15 cellular contexts compared by ENCODE assay signal in the genomic region with DNA sequence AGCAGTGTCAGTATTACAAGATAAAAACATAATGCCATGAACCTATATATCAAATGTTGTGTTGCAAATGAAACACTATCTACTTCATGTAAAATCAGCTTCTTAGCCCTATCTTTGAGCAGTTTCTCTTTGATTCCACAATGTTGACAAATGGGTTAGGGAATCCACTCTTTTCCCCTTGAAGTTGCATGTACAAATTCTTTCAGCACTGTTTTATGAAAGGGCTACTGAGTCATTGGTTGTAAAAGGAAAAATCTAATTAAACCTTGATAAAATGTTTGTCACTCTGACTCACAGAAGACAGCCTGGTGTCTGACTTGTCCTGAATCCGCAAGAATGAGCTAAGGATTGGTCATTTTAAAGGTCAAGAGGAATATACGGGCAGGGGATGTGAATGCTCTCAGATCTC.
DNase-seq lines count a peak whose midpoint lies in the region; ATAC-seq and TF ChIP-seq lines count a peak whose summit lies in the region.
"Had no signal": no experiment of that assay in that cellular context is flagged by ENCODE, and none has a peak within 500 bp of the region (broad histone marks: within the 10 kb centered on the region; RNA-seq: fewer than 3 reads in every experiment).

No MANE protein-coding gene starts in this region.

- H3K4me1 ChIP-seq in GM23338 (ENCODE audit: insufficient read depth) (peaks cover 25% of the 10 kb centered on the region), tibial artery (peaks cover 0 to 12% (median 0%) of the 10 kb centered on the region in 4 donors)
- H3K4me1 ChIP-seq: right atrium auricular region had no signal

- H3K27me3 Mint-ChIP-seq in GM23338 (ENCODE audit: insufficient read depth, low read depth, poor library complexity), result no peaks in the 10 kb centered on the region
- H3K27me3 Mint-ChIP-seq in type B pancreatic cell, result no peaks in the 10 kb centered on the region
- H3K27me3 Mint-ChIP-seq: CD4-positive, alpha-beta memory T cell had no signal

- H3K4me3 ChIP-seq in GM23338 (no peak overlapping the region), fibroblast of pulmonary artery (replicated peaks; ENCODE audit: low read depth, low read length) (no peak overlapping the region), lower leg skin (ENCODE audit: low read depth, poor library complexity, severe bottlenecking) (no peak overlapping the region), tibial artery (no peak overlapping the region)
- H3K4me3 ChIP-seq: right atrium auricular region had no signal

- CTCF ChIA-PET in RWPE1 (lab: Yijun Ruan, JAX) (no interaction called here), HEK293T (lab: Yijun Ruan, JAX) (no interaction called here)

- POLR2A ChIA-PET in RWPE1 (lab: Yijun Ruan, JAX; ENCODE audit: low non-redundant PET) (no interaction called here), HEK293T (lab: Yijun Ruan, JAX) (no interaction called here)

- no peak overlapping the region for H3K4me3 Mint-ChIP-seq in GM23338
- no peak overlapping the region for H3K4me3 Mint-ChIP-seq in type B pancreatic cell
- H3K4me3 Mint-ChIP-seq: CD4-positive, alpha-beta memory T cell had no signal

- H3K9me2 ChIP-seq in GM23338 (ENCODE audit: insufficient read depth), result no peaks in the 10 kb centered on the region

- no peaks in the 10 kb centered on the region for H3K79me2 ChIP-seq in GM23338 (replicated peaks; ENCODE audit: insufficient read depth)

- TF ChIP-seq POLR2A in lower leg skin (IDR thresholded peaks at IDR 0.05), result no peak

- ATAC-seq in GM23338, result no peak
- ATAC-seq: activated CD4-positive, CD25-positive, alpha-beta regulatory T cell treated with anti-CD3 and anti-CD28 coated beads, Interleukin-2, amount 50 U/mL, for 24 hours had no signal

- no peaks in the 10 kb centered on the region for H3K36me3 ChIP-seq in GM23338 (ENCODE audit: insufficient read depth)
- no peaks in the 10 kb centered on the region for H3K36me3 ChIP-seq in tibial artery
- H3K36me3 ChIP-seq: right atrium auricular region had no signal

- H4K20me1 ChIP-seq in GM23338 (replicated peaks; ENCODE audit: insufficient read depth), result no peaks in the 10 kb centered on the region

- H3K9me3 ChIP-seq in tibial artery, result peaks cover 0 to 9% (median 3%) of the 10 kb centered on the region in 3 donors

- peak overlapping the region; percentile 6; the same call in 1 of the 2 replicates for H3K4me2 ChIP-seq in GM23338

- WGBS in lower leg skin, 2 donors, result 80 to 81% methylated on average over 2 of the region's 2 CpGs

- H3K4me1 Mint-ChIP-seq in GM23338 (peaks cover 27% of the 10 kb centered on the region), type B pancreatic cell (ENCODE audit: unreplicated experiment) (no peaks in the 10 kb centered on the region)
- H3K4me1 Mint-ChIP-seq: CD4-positive, alpha-beta memory T cell had no signal

- H2AFZ ChIP-seq in GM23338, result no peak overlapping the region

- no peak overlapping the region for H3K27ac ChIP-seq in GM23338 (ENCODE audit: low read depth)
- H3K27ac ChIP-seq in RWPE1, result no peak overlapping the region
- H3K27ac ChIP-seq in tibial artery, result no peak overlapping the region
- H3K27ac ChIP-seq: HL-60, right atrium auricular region had no signal

- H3K27ac Mint-ChIP-seq in GM23338, result peak overlapping the region; percentile 56; the same call in 1 of the 2 replicates
- no peak overlapping the region for H3K27ac Mint-ChIP-seq in type B pancreatic cell
- H3K27ac Mint-ChIP-seq: CD4-positive, alpha-beta memory T cell had no signal

- DNase-seq in GM23338 (ENCODE audit: low spot score), result no peak
- peak; percentile 52 for DNase-seq in RWPE1 (ENCODE audit: low spot score)
- peak; percentile 39 for DNase-seq in fibroblast of pulmonary artery (ENCODE audit: low read depth)
- peak; percentile 8 for DNase-seq in retina
- DNase-seq in lower leg skin (ENCODE audit: low spot score in 2 of 2), result no peak
- DNase-seq in tibial artery, result no peak
- DNase-seq in HEK293T (ENCODE audit: extremely low spot score), result no peak
- DNase-seq in type B pancreatic cell (ENCODE audit: extremely low spot score, unreplicated experiment), result no peak
- DNase-seq: activated T-cell treated with anti-CD3 and anti-CD28 coated beads, Interleukin-2, amount 50 U/mL, for 1 hour; aorta; CD4-positive, alpha-beta memory T cell; NCI-H1417 treated with DMSO at 0.1 percent for 48 hours had no signal

- TF ChIP-seq CTCF in GM23338 (conservative IDR thresholded peaks at IDR 0.05; ENCODE audit: low read depth in 2 of 2) (no peak), RWPE1 (conservative IDR thresholded peaks at IDR 0.05; ENCODE audit: low read depth) (no peak), fibroblast of pulmonary artery (IDR thresholded peaks at IDR 0.05; ENCODE audit: low read length, missing control alignments) (no peak), lower leg skin (IDR thresholded peaks at IDR 0.05) (no peak), tibial artery (IDR thresholded peaks at IDR 0.05) (no peak), type B pancreatic cell (conservative IDR thresholded peaks at IDR 0.05) (no peak)

- H3K36me3 Mint-ChIP-seq in GM23338 (ENCODE audit: low read depth) (peaks cover 6% of the 10 kb centered on the region; the same call in 2 of the 3 replicates), type B pancreatic cell (peaks cover 3% of the 10 kb centered on the region)
- H3K36me3 Mint-ChIP-seq: CD4-positive, alpha-beta memory T cell had no signal

- H3F3A ChIP-seq in GM23338 (replicated peaks; ENCODE audit: low read depth), result no peaks in the 10 kb centered on the region

- H3K9me3 Mint-ChIP-seq in GM23338, result peaks cover 13% of the 10 kb centered on the region
- no peaks in the 10 kb centered on the region for H3K9me3 Mint-ChIP-seq in type B pancreatic cell

- no peaks in the 10 kb centered on the region for H3K27me3 ChIP-seq in GM23338 (ENCODE audit: insufficient read depth)
- H3K27me3 ChIP-seq in tibial artery, result no peaks in the 10 kb centered on the region
- H3K27me3 ChIP-seq: right atrium auricular region had no signal

- intact Hi-C loops in lower leg skin (cut with DNase I; ENCODE audit: low total_unique reads) (no loop called here), tibial artery (cut with DNase I; ENCODE audit: low total_unique reads) (no loop called here)

TF ChIP-seq in GM23338, 12 proteins besides CTCF, POLR2A, EP300 and RAD21 (continues in another document):
- TF ChIP-seq, protein P1, sequence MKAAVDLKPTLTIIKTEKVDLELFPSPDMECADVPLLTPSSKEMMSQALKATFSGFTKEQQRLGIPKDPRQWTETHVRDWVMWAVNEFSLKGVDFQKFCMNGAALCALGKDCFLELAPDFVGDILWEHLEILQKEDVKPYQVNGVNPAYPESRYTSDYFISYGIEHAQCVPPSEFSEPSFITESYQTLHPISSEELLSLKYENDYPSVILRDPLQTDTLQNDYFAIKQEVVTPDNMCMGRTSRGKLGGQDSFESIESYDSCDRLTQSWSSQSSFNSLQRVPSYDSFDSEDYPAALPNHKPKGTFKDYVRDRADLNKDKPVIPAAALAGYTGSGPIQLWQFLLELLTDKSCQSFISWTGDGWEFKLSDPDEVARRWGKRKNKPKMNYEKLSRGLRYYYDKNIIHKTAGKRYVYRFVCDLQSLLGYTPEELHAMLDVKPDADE (IDR thresholded peaks at IDR 0.05), result no peak
- TF ChIP-seq EZH2 (IDR thresholded peaks at IDR 0.05; ENCODE audit: low read depth, unreplicated experiment) (no peak), CREB1 (CRISPR knock-in tag; IDR thresholded peaks at IDR 0.05; ENCODE audit: low read depth) (no peak), ZNF114 (CRISPR knock-in tag; IDR thresholded peaks at IDR 0.05) (no peak), POLR2AphosphoS5 (IDR thresholded peaks at IDR 0.05; ENCODE audit: low read depth) (no peak), STAT1 (IDR thresholded peaks at IDR 0.05; ENCODE audit: unreplicated experiment) (no peak), ZNF331 (CRISPR knock-in tag; IDR thresholded peaks at IDR 0.05; ENCODE audit: low read depth) (no peak)

TF ChIP-seq in HEK293T, 16 proteins besides CTCF, POLR2A, EP300 and RAD21:
- TF ChIP-seq SP1 (IDR thresholded peaks at IDR 0.05) (no peak), L3MBTL2 (conservative IDR thresholded peaks at IDR 0.05) (no peak), HDGF (IDR thresholded peaks at IDR 0.05; ENCODE audit: borderline replicate concordance) (no peak), NFRKB (IDR thresholded peaks at IDR 0.05) (no peak), SUZ12 (IDR thresholded peaks at IDR 0.05) (no peak), ARNT (IDR thresholded peaks at IDR 0.05) (no peak), FOXK2 (IDR thresholded peaks at IDR 0.05) (no peak), FOXM1 (IDR thresholded peaks at IDR 0.05; ENCODE audit: borderline replicate concordance) (no peak), TARDBP (IDR thresholded peaks at IDR 0.05) (no peak), ELF4 (IDR thresholded peaks at IDR 0.05) (no peak), CTBP1 (IDR thresholded peaks at IDR 0.05; ENCODE audit: borderline replicate concordance) (no peak), LEF1 (IDR thresholded peaks at IDR 0.05; ENCODE audit: borderline replicate concordance) (no peak), FOXA1 (IDR thresholded peaks at IDR 0.05) (no peak), BHLHE40 (IDR thresholded peaks at IDR 0.05; ENCODE audit: borderline replicate concordance) (no peak), ZNF384 (IDR thresholded peaks at IDR 0.05) (no peak)
- TF ChIP-seq, protein P2, sequence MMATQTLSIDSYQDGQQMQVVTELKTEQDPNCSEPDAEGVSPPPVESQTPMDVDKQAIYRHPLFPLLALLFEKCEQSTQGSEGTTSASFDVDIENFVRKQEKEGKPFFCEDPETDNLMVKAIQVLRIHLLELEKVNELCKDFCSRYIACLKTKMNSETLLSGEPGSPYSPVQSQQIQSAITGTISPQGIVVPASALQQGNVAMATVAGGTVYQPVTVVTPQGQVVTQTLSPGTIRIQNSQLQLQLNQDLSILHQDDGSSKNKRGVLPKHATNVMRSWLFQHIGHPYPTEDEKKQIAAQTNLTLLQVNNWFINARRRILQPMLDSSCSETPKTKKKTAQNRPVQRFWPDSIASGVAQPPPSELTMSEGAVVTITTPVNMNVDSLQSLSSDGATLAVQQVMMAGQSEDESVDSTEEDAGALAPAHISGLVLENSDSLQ (IDR thresholded peaks at IDR 0.05), result no peak

Comparison
In these comparisons a context has a peak if more than half of its experiments do, and no peak if none do; other contexts are left out.
1. DNase-seq: peak in RWPE1 (single experiment), fibroblast of pulmonary artery (single experiment) and retina (single experiment); none in GM23338 (single experiment), lower leg skin (0 of 2), tibial artery (0 of 2), HEK293T (single experiment) and type B pancreatic cell (single experiment).